Comparison of ENCODE assay signal across 12 cellular contexts in the genomic region with DNA sequence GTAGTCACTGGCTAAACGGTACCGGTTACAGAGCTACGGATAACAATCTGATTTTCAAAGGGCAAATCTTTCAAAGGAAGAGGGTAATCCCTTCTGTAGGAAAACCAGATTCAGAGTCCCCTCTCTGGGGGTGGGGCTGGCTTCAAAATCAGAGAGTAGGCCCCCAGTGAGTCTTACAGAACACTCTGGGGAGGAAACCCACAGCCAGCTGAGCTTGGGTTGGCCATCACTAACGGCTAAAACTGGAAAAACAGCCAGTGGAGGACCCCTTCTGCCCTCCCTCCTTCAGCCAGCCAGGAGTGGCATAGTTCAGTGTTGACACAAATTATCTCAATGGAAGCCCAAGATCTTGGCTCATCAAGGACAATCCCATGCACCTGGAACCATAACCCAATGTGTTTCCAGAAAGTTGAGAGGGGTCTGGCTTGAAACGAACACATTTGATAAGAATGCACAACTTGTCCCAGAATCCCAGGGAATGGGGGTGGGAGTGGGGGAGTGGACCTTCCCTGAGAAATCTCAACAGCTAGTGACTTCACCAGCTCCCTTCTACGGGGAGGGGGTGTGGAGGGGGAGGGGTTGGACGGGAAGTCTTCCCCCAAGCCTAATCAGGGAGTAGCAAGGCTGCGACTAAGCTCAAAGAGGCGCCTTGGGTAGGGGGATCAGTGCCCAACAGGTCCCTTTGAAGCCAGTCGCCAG. TPM values are rescaled to one million over a fixed set of nuclear protein-coding genes. Genes with fewer than 3 reads are reported as not detected.
DNase-seq lines count a peak whose midpoint lies in the region; ATAC-seq and TF ChIP-seq lines count a peak whose summit lies in the region.
"Had no signal": no experiment of that assay in that cellular context is flagged by ENCODE, and none has a peak within 500 bp of the region (broad histone marks: within the 10 kb centered on the region; RNA-seq: fewer than 3 reads in every experiment).

No MANE protein-coding gene starts in this region.

- peak overlapping the region; percentile 27 to 84 for H3K4me3 ChIP-seq in foreskin fibroblast (ENCODE audit: low read depth in 1 of 2, low read length in 2 of 2)

- no peak overlapping the region for H3K27ac Mint-ChIP-seq in activated T-cell treated with anti-CD3 and anti-CD28 coated beads, Interleukin-2, amount 50 U/mL, for 72 hours
- peak overlapping the region in 2 of 10 donors; percentile 3 to 7 for H3K27ac Mint-ChIP-seq in naive thymus-derived CD8-positive, alpha-beta T cell
- no peak overlapping the region for H3K27ac Mint-ChIP-seq in type B pancreatic cell
- H3K27ac Mint-ChIP-seq: stimulated activated naive CD8-positive, alpha-beta T cell treated with anti-CD3 and anti-CD28 coated beads, Interleukin-15, Interleukin-2, amounts not matched to agents 100 ng/mL and 50 ng/mL, for 24 hours had no signal

- H3K27me3 Mint-ChIP-seq in activated T-cell treated with anti-CD3 and anti-CD28 coated beads, Interleukin-2, amount 50 U/mL, for 72 hours (ENCODE audit: low read depth) = peaks cover 35% of the 10 kb centered on the region
- peaks cover 13 to 52% (median 35%) of the 10 kb centered on the region in 5 donors for H3K27me3 Mint-ChIP-seq in naive thymus-derived CD8-positive, alpha-beta T cell
- peaks cover 42% of the 10 kb centered on the region for H3K27me3 Mint-ChIP-seq in type B pancreatic cell

- no peaks in the 10 kb centered on the region for H3K9me3 Mint-ChIP-seq in activated T-cell treated with anti-CD3 and anti-CD28 coated beads, Interleukin-2, amount 50 U/mL, for 72 hours
- no peaks in the 10 kb centered on the region for H3K9me3 Mint-ChIP-seq in naive thymus-derived CD8-positive, alpha-beta T cell
- H3K9me3 Mint-ChIP-seq in type B pancreatic cell = no peaks in the 10 kb centered on the region
- H3K9me3 Mint-ChIP-seq: stimulated activated naive CD8-positive, alpha-beta T cell treated with anti-CD3 and anti-CD28 coated beads, Interleukin-15, Interleukin-2, amounts not matched to agents 100 ng/mL and 50 ng/mL, for 24 hours had no signal

- CTCF ChIA-PET in GM10248 (lab: Yijun Ruan, JAX) = interaction anchor here (1.1 to 10.5 kb wide), 4 partner anchors 11 to 33 kb away, joined by 3 to 72 read pairs (median 14); a partner anchor contains a TSS

- H3K4me1 Mint-ChIP-seq in activated T-cell treated with anti-CD3 and anti-CD28 coated beads, Interleukin-2, amount 50 U/mL, for 72 hours (ENCODE audit: low read depth) = peaks cover 6% of the 10 kb centered on the region
- H3K4me1 Mint-ChIP-seq in naive thymus-derived CD8-positive, alpha-beta T cell = peaks cover 5 to 18% (median 11%) of the 10 kb centered on the region in 4 donors
- H3K4me1 Mint-ChIP-seq in type B pancreatic cell (ENCODE audit: unreplicated experiment) = peaks cover 15% of the 10 kb centered on the region

- H3K4me3 Mint-ChIP-seq in activated T-cell treated with anti-CD3 and anti-CD28 coated beads, Interleukin-2, amount 50 U/mL, for 72 hours = peak overlapping the region; percentile 15 to 68
- peak overlapping the region in 7 of 10 donors; percentile 28 to 73 (median 52) for H3K4me3 Mint-ChIP-seq in naive thymus-derived CD8-positive, alpha-beta T cell
- H3K4me3 Mint-ChIP-seq in type B pancreatic cell = peak overlapping the region; percentile 74
- H3K4me3 Mint-ChIP-seq: stimulated activated naive CD8-positive, alpha-beta T cell treated with anti-CD3 and anti-CD28 coated beads, Interleukin-15, Interleukin-2, amounts not matched to agents 100 ng/mL and 50 ng/mL, for 24 hours had no signal

- DNase-seq in activated T-cell treated with anti-CD3 and anti-CD28 coated beads, Interleukin-2, amount 50 U/mL, for 72 hours = no peak
- no peak for DNase-seq in activated T-cell treated with anti-CD3 and anti-CD28 coated beads, Interleukin-2, amount 50 U/mL, for 48 hours
- DNase-seq in foreskin fibroblast (no peak), type B pancreatic cell (ENCODE audit: extremely low spot score, unreplicated experiment) (no peak), GM10248 (ENCODE audit: extremely low spot score) (no peak)
- DNase-seq in naive thymus-derived CD8-positive, alpha-beta T cell = no peak
- DNase-seq in stimulated activated CD4-positive, alpha-beta T cell treated with anti-CD3 and anti-CD28 coated beads, Interleukin-15, amount 100 ng/mL, for 24 hours = no peak
- DNase-seq: EL, SW 1271 had no signal

- no peaks in the 10 kb centered on the region for H3K36me3 Mint-ChIP-seq in activated T-cell treated with anti-CD3 and anti-CD28 coated beads, Interleukin-2, amount 50 U/mL, for 72 hours (ENCODE audit: insufficient read depth in 2 of 2)
- H3K36me3 Mint-ChIP-seq in naive thymus-derived CD8-positive, alpha-beta T cell = no peaks in the 10 kb centered on the region
- H3K36me3 Mint-ChIP-seq in type B pancreatic cell = no peaks in the 10 kb centered on the region

- POLR2A ChIA-PET in naive thymus-derived CD8-positive, alpha-beta T cell (lab: Charles Lee) = no interaction called here
- POLR2A ChIA-PET in GM10248 (lab: Yijun Ruan, JAX) = no interaction called here

- ATAC-seq in activated T-cell treated with anti-CD3 and anti-CD28 coated beads, Interleukin-2, amount 50 U/mL, for 72 hours (replicated peaks in 1 of 2) = no peak
- no peak for ATAC-seq in naive thymus-derived CD8-positive, alpha-beta T cell
- ATAC-seq in HG02623 (IDR thresholded peaks at IDR 0.05; ENCODE audit: unreplicated experiment) = no peak

- TF ChIP-seq CTCF in foreskin fibroblast (IDR thresholded peaks at IDR 0.05; ENCODE audit: low read depth, low read length) = no peak
- no peak for TF ChIP-seq CTCF in type B pancreatic cell (conservative IDR thresholded peaks at IDR 0.05)
- no peak for TF ChIP-seq CTCF in GM10248 (IDR thresholded peaks at IDR 0.05; ENCODE audit: control extremely low read depth, extremely low read depth, low read depth, missing control alignments)

RNA-seq across cellular contexts. Expression of a gene that starts 1.0 kb away (rescaled TPM):
- not detected for total RNA-seq in activated T-cell treated with anti-CD3 and anti-CD28 coated beads, Interleukin-2, amount 50 U/mL, for 72 hours
- total RNA-seq in naive thymus-derived CD8-positive, alpha-beta T cell = not detected
- polyA plus RNA-seq in naive thymus-derived CD8-positive, alpha-beta T cell = not detected
- 0.33 and 4.0 TPM in 2 replicates for total RNA-seq in type B pancreatic cell (ENCODE audit: low replicate concordance)

RNA-seq across cellular contexts. Expression of a gene that starts 9.8 kb away (rescaled TPM):
- not detected for total RNA-seq in activated T-cell treated with anti-CD3 and anti-CD28 coated beads, Interleukin-2, amount 50 U/mL, for 72 hours
- not detected for total RNA-seq in naive thymus-derived CD8-positive, alpha-beta T cell
- polyA plus RNA-seq in naive thymus-derived CD8-positive, alpha-beta T cell = not detected
- total RNA-seq in type B pancreatic cell (ENCODE audit: low replicate concordance) = not detected in 2 replicates
- total RNA-seq: cerebellum had no signal

RNA-seq across cellular contexts. Expression of a gene that starts 21.6 kb away (rescaled TPM):
- total RNA-seq in activated T-cell treated with anti-CD3 and anti-CD28 coated beads, Interleukin-2, amount 50 U/mL, for 72 hours = not detected
- total RNA-seq in naive thymus-derived CD8-positive, alpha-beta T cell = not detected
- polyA plus RNA-seq in naive thymus-derived CD8-positive, alpha-beta T cell = not detected
- total RNA-seq in type B pancreatic cell (ENCODE audit: low replicate concordance) = 1.2 and 5.7 TPM in 2 replicates
- total RNA-seq: cerebellum had no signal

RNA-seq across cellular contexts. Expression of a gene that starts 37.3 kb away (rescaled TPM):
- total RNA-seq in activated T-cell treated with anti-CD3 and anti-CD28 coated beads, Interleukin-2, amount 50 U/mL, for 72 hours = 10 to 100 TPM; 12.9 to 18.2 TPM
- 10 to 100 TPM; 19.4 to 21.2 TPM for total RNA-seq in naive thymus-derived CD8-positive, alpha-beta T cell
- polyA plus RNA-seq in naive thymus-derived CD8-positive, alpha-beta T cell = 10 to 100 TPM; 19.6 to 30.2 (median 23.0) TPM
- 19.2 and 19.5 TPM in 2 replicates for total RNA-seq in type B pancreatic cell (ENCODE audit: low replicate concordance)

RNA-seq across cellular contexts. Expression of a gene that starts 48.2 kb away (rescaled TPM):
- total RNA-seq in activated T-cell treated with anti-CD3 and anti-CD28 coated beads, Interleukin-2, amount 50 U/mL, for 72 hours = 1 to 10 TPM; 5.2 to 6.3 TPM
- 10 to 100 TPM; 14.2 to 16.6 TPM for total RNA-seq in naive thymus-derived CD8-positive, alpha-beta T cell
- polyA plus RNA-seq in naive thymus-derived CD8-positive, alpha-beta T cell = under 1 TPM in 1 of 3 donors, not detected in 2; 0.20 TPM
- total RNA-seq in type B pancreatic cell (ENCODE audit: low replicate concordance) = 2.6 and 6.0 TPM in 2 replicates
